ENCODE assay signal across 1 cellular context in the genomic region with DNA sequence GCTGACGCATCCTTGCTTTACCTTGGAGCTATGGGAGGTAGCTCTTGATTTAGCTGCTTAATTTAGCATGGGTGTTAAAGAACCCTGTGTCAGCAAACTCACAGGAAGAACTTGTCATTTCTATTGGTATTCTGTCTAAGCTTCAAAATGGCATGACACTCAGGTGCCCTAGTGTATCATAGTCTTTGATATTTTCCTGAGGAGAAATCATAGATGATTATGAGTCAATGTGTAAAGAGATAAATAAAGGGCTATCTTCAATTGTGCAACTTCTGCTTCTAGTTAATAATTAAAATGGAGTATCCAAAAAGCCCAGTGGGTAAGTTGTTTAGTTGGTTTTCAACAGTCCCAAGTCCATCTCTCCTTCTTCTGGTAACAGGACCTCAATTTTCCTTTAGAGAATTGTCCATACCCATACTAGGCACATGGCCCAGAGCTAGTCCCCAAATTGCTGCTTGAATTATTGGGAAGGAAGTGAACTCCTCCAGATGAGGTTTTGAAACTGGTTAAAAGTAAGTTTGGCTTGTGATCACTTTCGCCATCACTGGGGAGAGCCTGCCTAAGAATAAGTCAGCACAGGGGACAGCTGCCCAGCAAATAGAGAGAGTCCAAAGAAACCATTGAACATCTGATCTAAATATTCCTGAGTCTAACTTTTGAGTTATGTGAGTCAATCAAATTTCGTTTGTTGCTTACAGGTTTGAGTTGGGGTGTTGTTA.
A peak's percentile ranks its signal among the peaks of the same experiment; 100 is the strongest.
TF ChIP-seq lines count a peak whose summit lies in the region.

No MANE protein-coding gene starts in this region.

TF ChIP-seq in HepG2, 621 proteins besides CTCF, POLR2A, EP300 and RAD21 (continued from another document and continues in another):
- TF ChIP-seq ZBTB14 (CRISPR knock-in tag; IDR thresholded peaks at IDR 0.05) (no peak), GABPA (IDR thresholded peaks at IDR 0.05; ENCODE audit: low read depth, low read length) (no peak), GABPA (CRISPR knock-in tag; IDR thresholded peaks at IDR 0.05; ENCODE audit: low read depth) (no peak), FLYWCH1 (CRISPR knock-in tag; IDR thresholded peaks at IDR 0.05) (no peak), ZBTB1 (CRISPR knock-in tag; IDR thresholded peaks at IDR 0.05; ENCODE audit: borderline replicate concordance) (no peak), ZNF543 (CRISPR knock-in tag; IDR thresholded peaks at IDR 0.05) (no peak), ZNF318 (CRISPR knock-in tag; IDR thresholded peaks at IDR 0.05) (no peak), KLF15 (CRISPR knock-in tag; IDR thresholded peaks at IDR 0.05; ENCODE audit: borderline replicate concordance) (no peak), TFDP2 (CRISPR knock-in tag; IDR thresholded peaks at IDR 0.05) (no peak; the same call in 1 of the 2 replicates), ZNF12 (CRISPR knock-in tag; IDR thresholded peaks at IDR 0.05) (0 out of 2 replicates have a peak, but pooled peaks have one; percentile 7), U2AF2 (IDR thresholded peaks at IDR 0.05; ENCODE audit: low read depth, low read length) (no peak), ZSCAN30 (CRISPR knock-in tag; IDR thresholded peaks at IDR 0.05) (no peak), NR2F1 (CRISPR knock-in tag; IDR thresholded peaks at IDR 0.05) (no peak), MNT (IDR thresholded peaks at IDR 0.05) (no peak), ZNF230 (CRISPR knock-in tag; IDR thresholded peaks at IDR 0.05) (no peak), GATA4 (IDR thresholded peaks at IDR 0.05; ENCODE audit: borderline replicate concordance, low read depth) (peak; percentile 83; the same call in 1 of the 2 replicates), PCBP1 (IDR thresholded peaks at IDR 0.05; ENCODE audit: borderline replicate concordance, low read depth, low read length) (no peak), MAFF (IDR thresholded peaks at IDR 0.05; ENCODE audit: low read depth, low read length) (peak; percentile 89), SALL2 (CRISPR knock-in tag; IDR thresholded peaks at IDR 0.05) (no peak), FOXA3 (CRISPR knock-in tag; IDR thresholded peaks at IDR 0.05) (peak; percentile 90), ZXDC (CRISPR knock-in tag; IDR thresholded peaks at IDR 0.05) (no peak), ZNF260 (CRISPR knock-in tag; IDR thresholded peaks at IDR 0.05; ENCODE audit: borderline replicate concordance, low read depth) (no peak), ZBTB43 (CRISPR knock-in tag; conservative IDR thresholded peaks at IDR 0.05) (peak; percentile 8; the same call in 1 of the 2 replicates), KDM1A (CRISPR knock-in tag; IDR thresholded peaks at IDR 0.05) (no peak)
- TF ChIP-seq, protein P1, sequence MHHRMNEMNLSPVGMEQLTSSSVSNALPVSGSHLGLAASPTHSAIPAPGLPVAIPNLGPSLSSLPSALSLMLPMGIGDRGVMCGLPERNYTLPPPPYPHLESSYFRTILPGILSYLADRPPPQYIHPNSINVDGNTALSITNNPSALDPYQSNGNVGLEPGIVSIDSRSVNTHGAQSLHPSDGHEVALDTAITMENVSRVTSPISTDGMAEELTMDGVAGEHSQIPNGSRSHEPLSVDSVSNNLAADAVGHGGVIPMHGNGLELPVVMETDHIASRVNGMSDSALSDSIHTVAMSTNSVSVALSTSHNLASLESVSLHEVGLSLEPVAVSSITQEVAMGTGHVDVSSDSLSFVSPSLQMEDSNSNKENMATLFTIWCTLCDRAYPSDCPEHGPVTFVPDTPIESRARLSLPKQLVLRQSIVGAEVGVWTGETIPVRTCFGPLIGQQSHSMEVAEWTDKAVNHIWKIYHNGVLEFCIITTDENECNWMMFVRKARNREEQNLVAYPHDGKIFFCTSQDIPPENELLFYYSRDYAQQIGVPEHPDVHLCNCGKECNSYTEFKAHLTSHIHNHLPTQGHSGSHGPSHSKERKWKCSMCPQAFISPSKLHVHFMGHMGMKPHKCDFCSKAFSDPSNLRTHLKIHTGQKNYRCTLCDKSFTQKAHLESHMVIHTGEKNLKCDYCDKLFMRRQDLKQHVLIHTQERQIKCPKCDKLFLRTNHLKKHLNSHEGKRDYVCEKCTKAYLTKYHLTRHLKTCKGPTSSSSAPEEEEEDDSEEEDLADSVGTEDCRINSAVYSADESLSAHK (CRISPR knock-in tag; IDR thresholded peaks at IDR 0.05; ENCODE audit: borderline replicate concordance) = no peak
- TF ChIP-seq, protein P2, sequence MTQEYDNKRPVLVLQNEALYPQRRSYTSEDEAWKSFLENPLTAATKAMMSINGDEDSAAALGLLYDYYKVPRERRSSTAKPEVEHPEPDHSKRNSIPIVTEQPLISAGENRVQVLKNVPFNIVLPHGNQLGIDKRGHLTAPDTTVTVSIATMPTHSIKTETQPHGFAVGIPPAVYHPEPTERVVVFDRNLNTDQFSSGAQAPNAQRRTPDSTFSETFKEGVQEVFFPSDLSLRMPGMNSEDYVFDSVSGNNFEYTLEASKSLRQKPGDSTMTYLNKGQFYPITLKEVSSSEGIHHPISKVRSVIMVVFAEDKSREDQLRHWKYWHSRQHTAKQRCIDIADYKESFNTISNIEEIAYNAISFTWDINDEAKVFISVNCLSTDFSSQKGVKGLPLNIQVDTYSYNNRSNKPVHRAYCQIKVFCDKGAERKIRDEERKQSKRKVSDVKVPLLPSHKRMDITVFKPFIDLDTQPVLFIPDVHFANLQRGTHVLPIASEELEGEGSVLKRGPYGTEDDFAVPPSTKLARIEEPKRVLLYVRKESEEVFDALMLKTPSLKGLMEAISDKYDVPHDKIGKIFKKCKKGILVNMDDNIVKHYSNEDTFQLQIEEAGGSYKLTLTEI (CRISPR knock-in tag; conservative IDR thresholded peaks at IDR 0.05) = no peak
